In genomic region chr1:21518774-21519455, GRCh38 we compare ENCODE assay signal across 1 cellular context.
TF ChIP-seq lines count a peak whose summit lies in the region.

No MANE protein-coding gene starts in this region.

TF ChIP-seq in GM12878, 131 proteins besides CTCF, POLR2A, EP300 and RAD21:
- TF ChIP-seq POU2F2 (IDR thresholded peaks at IDR 0.05; ENCODE audit: borderline replicate concordance, low read depth, low read length), result no peak
- TF ChIP-seq MTA3 (IDR thresholded peaks at IDR 0.05; ENCODE audit: borderline replicate concordance, low read length), result no peak
- peak; percentile 71 for TF ChIP-seq MEF2B (IDR thresholded peaks at IDR 0.05; ENCODE audit: partially characterized antibody, poor library complexity, severe bottlenecking)
- no peak for TF ChIP-seq PAX8 (IDR thresholded peaks at IDR 0.05)
- no peak for TF ChIP-seq SP1 (IDR thresholded peaks at IDR 0.05; ENCODE audit: low read depth, low read length)
TF ChIP-seq in GM12878: peak in this region for 1.
